Comparison of ENCODE assay signal across 19 cellular contexts in genomic region chr22:47165338-47165931, GRCh38.
DNase-seq lines count a peak whose midpoint lies in the region; ATAC-seq, FAIRE-seq and TF ChIP-seq lines count a peak whose summit lies in the region.
"Had no signal": no experiment of that assay in that cellular context is flagged by ENCODE, and none has a peak within 500 bp of the region (broad histone marks: within the 10 kb centered on the region; RNA-seq: fewer than 3 reads in every experiment).

No MANE protein-coding gene starts in this region.

- H3K27ac ChIP-seq in SU-DHL-6 (ENCODE audit: low read depth, low read length) (peak overlapping the region; percentile 84), HepG2 (ENCODE audit: extremely low read length, insufficient read depth, low read length) (peak overlapping the region; percentile 46), tibial artery (no peak overlapping the region)
- H3K27ac ChIP-seq: breast epithelium had no signal

- H3K9ac ChIP-seq in SU-DHL-6 (ENCODE audit: low read length): 0 out of 2 replicates have a peak overlapping the region, but pooled peaks have one; percentile 2
- H3K9ac ChIP-seq in HepG2 (ENCODE audit: insufficient read depth, low read depth, low read length): no peak overlapping the region
- H3K9ac ChIP-seq: SK-N-SH had no signal

- H3K4me2 ChIP-seq in SU-DHL-6 (ENCODE audit: low read depth, low read length, poor library complexity, severe bottlenecking) (peak overlapping the region; percentile 36), HepG2 (ENCODE audit: low read depth, low read length) (no peak overlapping the region)
- H3K4me2 ChIP-seq: SK-N-SH had no signal

- no peak for TF ChIP-seq CTCF in SU-DHL-6 (IDR thresholded peaks at IDR 0.05; ENCODE audit: insufficient read depth, low read length, poor library complexity, severe bottlenecking)
- 0 out of 2 replicates have a peak, but pooled peaks have one; percentile 1 for TF ChIP-seq CTCF in HepG2 (CRISPR knock-in tag; IDR thresholded peaks at IDR 0.05)
- no peak for TF ChIP-seq CTCF in tibial artery (IDR thresholded peaks at IDR 0.05)

- no peak for TF ChIP-seq EP300 in HepG2 (IDR thresholded peaks at IDR 0.05; ENCODE audit: low read depth in 2 of 2, low read length in 2 of 2)
- TF ChIP-seq EP300 in HepG2 (CRISPR knock-in tag; IDR thresholded peaks at IDR 0.05; ENCODE audit: borderline replicate concordance): no peak

- H3K36me3 ChIP-seq in SU-DHL-6 (ENCODE audit: low read length) (0 out of 2 replicates have a peak, but pooled peaks cover 7% of the 10 kb centered on the region), HepG2 (replicated peaks in 1 of 2; ENCODE audit: control insufficient read depth in 1 of 2, insufficient read depth in 2 of 2, low read length in 2 of 2) (peaks cover 1 to 3% of the 10 kb centered on the region in 2 experiments; a peak in 4 of 5 replicates), tibial artery (peaks cover 7 to 28% (median 14%) of the 10 kb centered on the region in 3 donors)
- H3K36me3 ChIP-seq: breast epithelium had no signal

- no peaks in the 10 kb centered on the region for H3K9me3 Mint-ChIP-seq in activated naive CD8-positive, alpha-beta T cell treated with anti-CD3 and anti-CD28 coated beads, Interleukin-2, amount 10 ng/mL, durations not matched to agents 7 days and 5 days
- no peaks in the 10 kb centered on the region for H3K9me3 Mint-ChIP-seq in activated naive CD8-positive, alpha-beta T cell treated with anti-CD3 and anti-CD28 coated beads for 36 hours
- H3K9me3 Mint-ChIP-seq: activated naive CD8-positive, alpha-beta T cell treated with anti-CD3 and anti-CD28 coated beads, Interleukin-2, amount 50 U/mL, for 24 hours had no signal

- H3K4me1 Mint-ChIP-seq in activated naive CD8-positive, alpha-beta T cell treated with anti-CD3 and anti-CD28 coated beads, Interleukin-2, amount 10 ng/mL, durations not matched to agents 7 days and 5 days: no peaks in the 10 kb centered on the region
- no peaks in the 10 kb centered on the region for H3K4me1 Mint-ChIP-seq in activated naive CD8-positive, alpha-beta T cell treated with anti-CD3 and anti-CD28 coated beads for 36 hours
- H3K4me1 Mint-ChIP-seq: activated naive CD8-positive, alpha-beta T cell treated with anti-CD3 and anti-CD28 coated beads, Interleukin-2, amount 50 U/mL, for 24 hours had no signal

- CTCF ChIA-PET in HepG2 (lab: Yijun Ruan, JAX; ENCODE audit: low intra/inter-chr PET ratio, low total read pairs): no interaction called here

- H2AFZ ChIP-seq in SU-DHL-6 (ENCODE audit: low read depth, low read length, severe bottlenecking) (no peak overlapping the region), HepG2 (ENCODE audit: low read length) (no peak overlapping the region)

- peaks cover 7% of the 10 kb centered on the region; the same call in 1 of the 2 replicates for H3F3A ChIP-seq in SU-DHL-6 (ENCODE audit: insufficient read depth)

- no peaks in the 10 kb centered on the region for H3K36me3 Mint-ChIP-seq in activated naive CD8-positive, alpha-beta T cell treated with anti-CD3 and anti-CD28 coated beads, Interleukin-2, amount 10 ng/mL, durations not matched to agents 7 days and 5 days
- peaks cover 10% of the 10 kb centered on the region for H3K36me3 Mint-ChIP-seq in activated naive CD8-positive, alpha-beta T cell treated with anti-CD3 and anti-CD28 coated beads for 36 hours

- POLR2A ChIA-PET in activated naive CD8-positive, alpha-beta T cell treated with anti-CD3 and anti-CD28 coated beads, Interleukin-2, amount 10 ng/mL, durations not matched to agents 7 days and 5 days (lab: Charles Lee): no interaction called here
- POLR2A ChIA-PET in HepG2 (lab: Yijun Ruan, JAX): no interaction called here

- WGBS in HepG2 (ENCODE audit: low lambda C conversion rate): 98% methylated on average over 7 of the region's 20 CpGs

- in situ Hi-C loops in HepG2 (cut with HindIII; ENCODE audit: extremely low pct_ligation_motif_present, low pct_unique_long_range_greater_than_20kb): no loop called here

- H3K4me1 ChIP-seq in HepG2 (ENCODE audit: insufficient read depth, low read length) (peaks cover 36% of the 10 kb centered on the region), tibial artery (no peaks in the 10 kb centered on the region)
- H3K4me1 ChIP-seq: breast epithelium had no signal

- DNase-seq in activated naive CD8-positive, alpha-beta T cell treated with anti-CD3 and anti-CD28 coated beads, Interleukin-2, amount 10 ng/mL, durations not matched to agents 7 days and 5 days: peak; percentile 22
- no peak for DNase-seq in activated naive CD8-positive, alpha-beta T cell treated with anti-CD3 and anti-CD28 coated beads for 36 hours
- DNase-seq in HepG2 (ENCODE audit: low spot score) (no peak), tibial artery (peak; percentile 3 to 62), NCI-H2029 treated with DMSO at 0.1 percent for 48 hours (lab: John Stamatoyannopoulos, UW) (no peak)
- DNase-seq: activated CD4-positive, alpha-beta T cell treated with anti-CD3 and anti-CD28 coated beads for 48 hours; activated CD8-positive, alpha-beta memory T cell treated with anti-CD3 and anti-CD28 coated beads, Interleukin-2, amount 50 U/mL, for 48 hours; activated naive CD8-positive, alpha-beta T cell treated with anti-CD3 and anti-CD28 coated beads, Interleukin-2, amount 50 U/mL, for 24 hours; foreskin melanocyte; H7; NCI-H748 treated with DMSO at 0.1 percent for 48 hours; SK-N-SH; stimulated activated CD4-positive, alpha-beta T cell treated with anti-CD3 and anti-CD28 coated beads, Interleukin-4, amount 100 ng/mL, for 1 hour had no signal

- no peak for TF ChIP-seq RAD21 in HepG2 (CRISPR knock-in tag; IDR thresholded peaks at IDR 0.05)

- no peak for ATAC-seq in activated naive CD8-positive, alpha-beta T cell treated with anti-CD3 and anti-CD28 coated beads, Interleukin-2, amount 10 ng/mL, durations not matched to agents 7 days and 5 days (ENCODE audit: low read depth)
- ATAC-seq in HepG2: no peak
- ATAC-seq in GM21529 (IDR thresholded peaks at IDR 0.05; ENCODE audit: unreplicated experiment): no peak
- ATAC-seq in GM18505 (IDR thresholded peaks at IDR 0.05; ENCODE audit: unreplicated experiment): no peak
- ATAC-seq: activated naive CD8-positive, alpha-beta T cell treated with anti-CD3 and anti-CD28 coated beads, Interleukin-2, amount 50 U/mL, for 24 hours had no signal

- TF ChIP-seq POLR2A in HepG2 (IDR thresholded peaks at IDR 0.05; ENCODE audit: insufficient read depth in 1 of 2, low read depth in 2 of 2, low read length in 2 of 2): no peak
- TF ChIP-seq POLR2A in GM18505 (IDR thresholded peaks at IDR 0.05; ENCODE audit: borderline replicate concordance, extremely low read depth, insufficient read depth, insufficient read length): no peak

- BruUV-seq in HepG2 (replicated peaks; lab: Mats Ljungman, UMichigan): no TSS peak

- no peaks in the 10 kb centered on the region for H3K79me2 ChIP-seq in SU-DHL-6 (ENCODE audit: insufficient read depth, low read length)
- H3K79me2 ChIP-seq in HepG2 (ENCODE audit: insufficient read depth, low read length): no peaks in the 10 kb centered on the region

- H3K4me3 ChIP-seq in SU-DHL-6 (ENCODE audit: insufficient read depth, low read length, poor library complexity, severe bottlenecking): no peak overlapping the region
- H3K4me3 ChIP-seq in HepG2 (replicated peaks in 1 of 3; ENCODE audit: insufficient read depth in 1 of 3, low read depth in 2 of 3, low read length in 3 of 3): no peak overlapping the region
- no peak overlapping the region for H3K4me3 ChIP-seq in tibial artery
- H3K4me3 ChIP-seq: breast epithelium had no signal

- H3K9me3 ChIP-seq in SU-DHL-6 (ENCODE audit: insufficient read depth, low read length) (no peaks in the 10 kb centered on the region; the same call in 1 of the 2 replicates), HepG2 (ENCODE audit: low read length) (no peaks in the 10 kb centered on the region), tibial artery (no peaks in the 10 kb centered on the region)
- H3K9me3 ChIP-seq: breast epithelium, SK-N-SH had no signal

- H4K20me1 ChIP-seq in SU-DHL-6 (ENCODE audit: low read depth, low read length) (no peaks in the 10 kb centered on the region), HepG2 (ENCODE audit: insufficient read depth, low read length) (peaks cover 4% of the 10 kb centered on the region; the same call in 1 of the 2 replicates)

- intact Hi-C loops in HepG2 (cut with micrococcal nuclease; ENCODE audit: unreplicated experiment) (no loop called here), tibial artery (cut with DNase I; ENCODE audit: low total_unique reads) (no loop called here)

- no peaks in the 10 kb centered on the region for H3K27me3 Mint-ChIP-seq in activated naive CD8-positive, alpha-beta T cell treated with anti-CD3 and anti-CD28 coated beads, Interleukin-2, amount 10 ng/mL, durations not matched to agents 7 days and 5 days
- no peaks in the 10 kb centered on the region for H3K27me3 Mint-ChIP-seq in activated naive CD8-positive, alpha-beta T cell treated with anti-CD3 and anti-CD28 coated beads for 36 hours
- H3K27me3 Mint-ChIP-seq: activated naive CD8-positive, alpha-beta T cell treated with anti-CD3 and anti-CD28 coated beads, Interleukin-2, amount 50 U/mL, for 24 hours had no signal

- FAIRE-seq in HepG2 (lab: Jason Lieb, UNC): no peak
- FAIRE-seq: GM19239, RCC 7860 had no signal

- no peak overlapping the region for H3K27ac Mint-ChIP-seq in activated naive CD8-positive, alpha-beta T cell treated with anti-CD3 and anti-CD28 coated beads, Interleukin-2, amount 10 ng/mL, durations not matched to agents 7 days and 5 days
- H3K27ac Mint-ChIP-seq in activated naive CD8-positive, alpha-beta T cell treated with anti-CD3 and anti-CD28 coated beads for 36 hours: no peak overlapping the region

- H3K9me2 ChIP-seq in SU-DHL-6 (replicated peaks; ENCODE audit: insufficient read depth, low read length): no peaks in the 10 kb centered on the region
- H3K9me2 ChIP-seq: SK-N-SH had no signal

- no peak overlapping the region for H3K4me3 Mint-ChIP-seq in activated naive CD8-positive, alpha-beta T cell treated with anti-CD3 and anti-CD28 coated beads, Interleukin-2, amount 10 ng/mL, durations not matched to agents 7 days and 5 days
- no peak overlapping the region for H3K4me3 Mint-ChIP-seq in activated naive CD8-positive, alpha-beta T cell treated with anti-CD3 and anti-CD28 coated beads for 36 hours
- H3K4me3 Mint-ChIP-seq: activated naive CD8-positive, alpha-beta T cell treated with anti-CD3 and anti-CD28 coated beads, Interleukin-2, amount 50 U/mL, for 24 hours had no signal

- H3K27me3 ChIP-seq in SU-DHL-6 (ENCODE audit: low read length): no peaks in the 10 kb centered on the region
- no peaks in the 10 kb centered on the region for H3K27me3 ChIP-seq in HepG2 (ENCODE audit: control insufficient read depth in 1 of 2, insufficient read depth in 2 of 2, low read length in 2 of 2)
- no peaks in the 10 kb centered on the region for H3K27me3 ChIP-seq in tibial artery
- H3K27me3 ChIP-seq: breast epithelium had no signal

TF ChIP-seq in HepG2, 621 proteins besides CTCF, POLR2A, EP300 and RAD21 (continues in another document):
- TF ChIP-seq AGO2 (optimal IDR thresholded peaks at IDR 0.05; ENCODE audit: low read depth, low read length) (peak; percentile 53), JUND (CRISPR knock-in tag; IDR thresholded peaks at IDR 0.05) (no peak), HNRNPL (IDR thresholded peaks at IDR 0.05; ENCODE audit: low read depth, low read length) (peak; percentile 50; the same call in 1 of the 2 replicates), ZNF292 (CRISPR knock-in tag; IDR thresholded peaks at IDR 0.05; ENCODE audit: borderline replicate concordance, low read depth) (peak; percentile 12; the same call in 1 of the 2 replicates), JUNB (CRISPR knock-in tag; IDR thresholded peaks at IDR 0.05; ENCODE audit: borderline replicate concordance) (no peak)

Comparison
In these comparisons a context has a peak if more than half of its experiments do, and no peak if none do; other contexts are left out.
1. DNase-seq: peak in activated naive CD8-positive, alpha-beta T cell treated with anti-CD3 and anti-CD28 coated beads, Interleukin-2, amount 10 ng/mL, durations not matched to agents 7 days and 5 days (single experiment) and tibial artery (2 of 2); none in activated naive CD8-positive, alpha-beta T cell treated with anti-CD3 and anti-CD28 coated beads for 36 hours (single experiment), HepG2 (single experiment) and NCI-H2029 treated with DMSO at 0.1 percent for 48 hours (single experiment).
2. H3K27ac ChIP-seq: peak in SU-DHL-6 (single experiment) and HepG2 (single experiment); none in tibial artery (0 of 2).